Comparison of ENCODE assay signal across 9 cellular contexts in genomic region chr18:22167471-22168151, GRCh38. TPM values are rescaled to one million over a fixed set of nuclear protein-coding genes. Genes with fewer than 3 reads are reported as not detected.
DNase-seq lines count a peak whose midpoint lies in the region; ATAC-seq lines count a peak whose summit lies in the region.
"Had no signal": no experiment of that assay in that cellular context is flagged by ENCODE, and none has a peak within 500 bp of the region (broad histone marks: within the 10 kb centered on the region; RNA-seq: fewer than 3 reads in every experiment).

No MANE protein-coding gene starts in this region.

- POLR2A ChIA-PET in activated naive CD8-positive, alpha-beta T cell treated with anti-CD3 and anti-CD28 coated beads, Interleukin-2, amount 10 ng/mL, durations not matched to agents 7 days and 5 days (lab: Charles Lee): no interaction called here

- no peak overlapping the region for H3K27ac Mint-ChIP-seq in activated naive CD8-positive, alpha-beta T cell treated with anti-CD3 and anti-CD28 coated beads, Interleukin-2, amount 10 ng/mL, durations not matched to agents 7 days and 5 days

- peaks cover 58% of the 10 kb centered on the region for H3K27me3 ChIP-seq in GM23248 (replicated peaks; ENCODE audit: insufficient read depth)
- peaks cover 88% of the 10 kb centered on the region for H3K27me3 ChIP-seq in iPS DF 6.9 (ENCODE audit: control insufficient read depth, insufficient read depth, low read length)

- H3K9me3 ChIP-seq in GM23248 (ENCODE audit: low read depth) (no peaks in the 10 kb centered on the region), iPS DF 6.9 (ENCODE audit: control insufficient read depth, insufficient read depth, low read length) (no peaks in the 10 kb centered on the region; the same call in 1 of the 2 replicates)

- peak; percentile 46 for DNase-seq in GM23248
- DNase-seq in activated naive CD8-positive, alpha-beta T cell treated with anti-CD3 and anti-CD28 coated beads, Interleukin-2, amount 10 ng/mL, durations not matched to agents 7 days and 5 days: peak; percentile 36
- DNase-seq in iPS DF 6.9 (ENCODE audit: low read depth, low spot score): no peak
- DNase-seq in retina: peak; percentile 90
- DNase-seq in NCI-H1436 (lab: John Stamatoyannopoulos, UW): no peak
- no peak for DNase-seq in activated CD4-positive, alpha-beta T cell treated with anti-CD3 and anti-CD28 coated beads, Interleukin-2, amount 50 U/mL, for 48 hours
- DNase-seq in SKM-1 treated with dmso at 0.1 percent for 144 hours (lab: John Stamatoyannopoulos, UW; ENCODE audit: unreplicated experiment): no peak
- no peak for DNase-seq in posterior vena cava (ENCODE audit: low spot score)
- DNase-seq: stimulated activated naive CD4-positive, alpha-beta T cell had no signal

- no peaks in the 10 kb centered on the region for H3K9me2 ChIP-seq in GM23248 (ENCODE audit: insufficient read depth)

- WGBS in GM23248 (ENCODE audit: low coverage in 1 of 2, low lambda C conversion rate in 2 of 2, missing lambda C conversion rate in 2 of 2), 2 experiments: 16 to 17% methylated on average over 31 of the region's 31 CpGs
- WGBS in iPS DF 6.9 (ENCODE audit: insufficient coverage, insufficient read length): no CpG with 5 or more reads among the region's 31 CpGs

- no peaks in the 10 kb centered on the region for H3K9me3 Mint-ChIP-seq in activated naive CD8-positive, alpha-beta T cell treated with anti-CD3 and anti-CD28 coated beads, Interleukin-2, amount 10 ng/mL, durations not matched to agents 7 days and 5 days

- peaks cover 75% of the 10 kb centered on the region for H3K27me3 Mint-ChIP-seq in activated naive CD8-positive, alpha-beta T cell treated with anti-CD3 and anti-CD28 coated beads, Interleukin-2, amount 10 ng/mL, durations not matched to agents 7 days and 5 days

- peaks cover 5% of the 10 kb centered on the region for H3K36me3 Mint-ChIP-seq in activated naive CD8-positive, alpha-beta T cell treated with anti-CD3 and anti-CD28 coated beads, Interleukin-2, amount 10 ng/mL, durations not matched to agents 7 days and 5 days

- intact Hi-C loops in posterior vena cava (cut with DNase I): loop anchor here (10.0 kb wide), 3 partner anchors 173 to 397 kb away; no protein-coding TSS in a partner anchor

- H3K36me3 ChIP-seq in GM23248 (ENCODE audit: low read depth): no peaks in the 10 kb centered on the region
- no peaks in the 10 kb centered on the region for H3K36me3 ChIP-seq in iPS DF 6.9 (ENCODE audit: control insufficient read depth, insufficient read depth, low read length)

- no peak overlapping the region for H2AFZ ChIP-seq in GM23248

- H3K4me1 ChIP-seq in GM23248 (ENCODE audit: insufficient read depth) (no peaks in the 10 kb centered on the region), iPS DF 6.9 (ENCODE audit: control insufficient read depth, insufficient read depth, low read length) (peaks cover 7% of the 10 kb centered on the region)

- H3K27ac ChIP-seq in GM23248 (no peak overlapping the region), iPS DF 6.9 (ENCODE audit: low read length) (no peak overlapping the region)

- H3K4me3 ChIP-seq in GM23248 (no peak overlapping the region), iPS DF 6.9 (ENCODE audit: low read length) (peak overlapping the region; percentile 16; the same call in 1 of the 2 replicates)

- no peaks in the 10 kb centered on the region for H3F3A ChIP-seq in GM23248 (ENCODE audit: insufficient read depth)

- H3K4me2 ChIP-seq in GM23248 (ENCODE audit: unreplicated experiment): no peak overlapping the region

- H3K4me3 Mint-ChIP-seq in activated naive CD8-positive, alpha-beta T cell treated with anti-CD3 and anti-CD28 coated beads, Interleukin-2, amount 10 ng/mL, durations not matched to agents 7 days and 5 days: peak overlapping the region; percentile 13

- H3K4me1 Mint-ChIP-seq in activated naive CD8-positive, alpha-beta T cell treated with anti-CD3 and anti-CD28 coated beads, Interleukin-2, amount 10 ng/mL, durations not matched to agents 7 days and 5 days: peaks cover 19% of the 10 kb centered on the region

- in situ Hi-C loops in GM23248 (cut with MboI): loop anchor here (5.0 kb wide), 1 partner anchor 395 kb away; no protein-coding TSS in a partner anchor

- H3K9ac ChIP-seq in GM23248: no peak overlapping the region

- H4K20me1 ChIP-seq in GM23248 (ENCODE audit: insufficient read depth): no peaks in the 10 kb centered on the region

- H3K79me2 ChIP-seq in GM23248 (ENCODE audit: insufficient read depth): peaks cover 11% of the 10 kb centered on the region

- ATAC-seq in activated naive CD8-positive, alpha-beta T cell treated with anti-CD3 and anti-CD28 coated beads, Interleukin-2, amount 10 ng/mL, durations not matched to agents 7 days and 5 days (ENCODE audit: low read depth): no peak

RNA-seq across cellular contexts. Expression of gene GATA6, which starts 1.8 kb away (rescaled TPM):
- 17.6 and 19.0 TPM in 2 replicates for total RNA-seq in GM23248 (2014; rRNA removed; shearing (Covaris generic))
- 6.6 and 6.9 TPM in 2 replicates for polyA plus RNA-seq in GM23248 (2016; fragmentation: Nextera tagmentation; extraction: Ambion mirVana)
- under 1 TPM; 0.14 to 0.17 TPM for total RNA-seq in activated naive CD8-positive, alpha-beta T cell treated with anti-CD3 and anti-CD28 coated beads, Interleukin-2, amount 10 ng/mL, durations not matched to agents 7 days and 5 days
- total RNA-seq in posterior vena cava: 10 to 100 TPM; 32.7 to 38.4 TPM

Comparison
In these comparisons a context has a peak if more than half of its experiments do, and no peak if none do; other contexts are left out.
1. DNase-seq: peak in GM23248 (single experiment), activated naive CD8-positive, alpha-beta T cell treated with anti-CD3 and anti-CD28 coated beads, Interleukin-2, amount 10 ng/mL, durations not matched to agents 7 days and 5 days (single experiment) and retina (single experiment); none in iPS DF 6.9 (single experiment), NCI-H1436 (single experiment), activated CD4-positive, alpha-beta T cell treated with anti-CD3 and anti-CD28 coated beads, Interleukin-2, amount 50 U/mL, for 48 hours (0 of 2), SKM-1 treated with dmso at 0.1 percent for 144 hours (single experiment) and posterior vena cava (single experiment).
2. RNA of gene GATA6, which starts 1.8 kb away (total RNA-seq): 32.7 to 38.4 TPM in posterior vena cava and 17.6 to 19.0 TPM in GM23248; 0.14 to 0.17 TPM in activated naive CD8-positive, alpha-beta T cell treated with anti-CD3 and anti-CD28 coated beads, Interleukin-2, amount 10 ng/mL, durations not matched to agents 7 days and 5 days; every median in the first group is over 10 times any median in the second.